Comparison of ENCODE assay signal across 11 cellular contexts in the genomic region with DNA sequence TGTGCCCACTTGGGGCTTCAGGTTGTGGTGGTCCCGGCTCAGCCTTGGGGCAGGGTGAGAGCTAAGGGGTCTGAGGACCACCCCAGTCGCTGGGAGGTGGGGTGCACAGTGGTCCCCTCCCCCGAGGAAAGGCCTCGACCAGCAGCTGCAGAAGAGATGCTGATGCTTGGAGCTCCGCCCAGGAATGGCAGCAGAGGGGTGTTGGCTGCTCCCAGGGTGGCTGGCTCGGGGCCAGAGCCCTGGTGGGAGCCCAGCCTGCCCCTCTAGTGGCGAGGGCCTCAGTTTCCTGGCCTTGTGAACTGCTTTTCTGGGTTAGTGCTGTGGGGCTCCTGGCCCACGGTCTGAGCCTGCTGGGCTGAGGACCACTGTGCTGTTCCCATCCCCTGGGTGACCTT. TPM values are rescaled to one million over a fixed set of nuclear protein-coding genes. Genes with fewer than 3 reads are reported as not detected.
DNase-seq lines count a peak whose midpoint lies in the region; ATAC-seq and TF ChIP-seq lines count a peak whose summit lies in the region.
"Had no signal": no experiment of that assay in that cellular context is flagged by ENCODE, and none has a peak within 500 bp of the region (broad histone marks: within the 10 kb centered on the region; RNA-seq: fewer than 3 reads in every experiment).

No MANE protein-coding gene starts in this region.

- H3K4me1 ChIP-seq in breast epithelium = no peaks in the 10 kb centered on the region
- peaks cover 0 to 13% of the 10 kb centered on the region in 2 donors for H3K4me1 ChIP-seq in lung (ENCODE audit: control insufficient read depth in 2 of 2, insufficient read depth in 2 of 2, low read length in 2 of 2)
- H3K4me1 ChIP-seq in uterus = peaks cover 0 to 7% of the 10 kb centered on the region in 2 donors

- CTCF ChIA-PET in MCF 10A (lab: Yijun Ruan, JAX) = interaction anchor here (0.6 to 0.8 kb wide), 2 partner anchors 12 to 14 kb away, joined by 3 read pairs; no protein-coding TSS in a partner anchor

- TF ChIP-seq POLR2A in breast epithelium (IDR thresholded peaks at IDR 0.05) (no peak), uterus (IDR thresholded peaks at IDR 0.05) (no peak)

- no peaks in the 10 kb centered on the region for H3K36me3 ChIP-seq in breast epithelium
- H3K36me3 ChIP-seq in lung (ENCODE audit: control insufficient read depth in 2 of 2, insufficient read depth in 2 of 2, low read length in 2 of 2) = no peaks in the 10 kb centered on the region
- no peaks in the 10 kb centered on the region for H3K36me3 ChIP-seq in uterus

- 27 to 35% methylated on average over 8 of the region's 8 CpGs for WGBS in lung, 2 donors

- H3K27me3 Mint-ChIP-seq in MCF 10A (ENCODE audit: insufficient read depth, unreplicated experiment) = peaks cover 10% of the 10 kb centered on the region

- no peak overlapping the region for H3K4me3 Mint-ChIP-seq in MCF 10A (ENCODE audit: unreplicated experiment)

- no peaks in the 10 kb centered on the region for H3K9me3 Mint-ChIP-seq in MCF 10A (ENCODE audit: unreplicated experiment)

- no peak overlapping the region for H3K27ac Mint-ChIP-seq in MCF 10A (ENCODE audit: low read depth, unreplicated experiment)

- DNase-seq in breast epithelium (ENCODE audit: low spot score in 2 of 2) (no peak), MCF 10A (ENCODE audit: unreplicated experiment) (no peak), astrocyte of the cerebellum (ENCODE audit: low read depth) (no peak), lung (ENCODE audit: low spot score) (no peak), uterus (no peak), HK-2 (ENCODE audit: unreplicated experiment) (no peak), NAMALWA (ENCODE audit: low spot score) (no peak)
- DNase-seq: activated CD4-positive, alpha-beta T cell treated with anti-CD3 and anti-CD28 coated beads, Interleukin-2, amount 50 U/mL, for 1 hour; NCI-H226 had no signal

- H3K36me3 Mint-ChIP-seq in MCF 10A (ENCODE audit: insufficient read depth, unreplicated experiment) = no peaks in the 10 kb centered on the region

- H3K9me3 ChIP-seq in breast epithelium = no peaks in the 10 kb centered on the region
- H3K9me3 ChIP-seq in lung (ENCODE audit: control insufficient read depth in 2 of 2, insufficient read depth in 1 of 2, low read length in 1 of 2) = no peaks in the 10 kb centered on the region
- H3K9me3 ChIP-seq in uterus = no peaks in the 10 kb centered on the region

- no TSS peak for BruUV-seq in MCF 10A (replicated peaks; lab: Mats Ljungman, UMichigan)

- intact Hi-C loops in breast epithelium (cut with DNase I; ENCODE audit: low total_unique reads) (no loop called here), MCF 10A (cut with micrococcal nuclease) (no loop called here), uterus (cut with DNase I; ENCODE audit: low total_unique reads) (no loop called here)

- no peak for TF ChIP-seq CTCF in breast epithelium (IDR thresholded peaks at IDR 0.05)
- no peak for TF ChIP-seq CTCF in MCF 10A (IDR thresholded peaks at IDR 0.05; ENCODE audit: unreplicated experiment)
- TF ChIP-seq CTCF in astrocyte of the cerebellum (IDR thresholded peaks at IDR 0.05; ENCODE audit: low read depth, low read length, missing control alignments) = no peak
- TF ChIP-seq CTCF in lung (IDR thresholded peaks at IDR 0.05; ENCODE audit: control extremely low read depth, extremely low read depth) = no peak
- TF ChIP-seq CTCF in uterus (IDR thresholded peaks at IDR 0.05) = no peak

- no peaks in the 10 kb centered on the region for H3K4me1 Mint-ChIP-seq in MCF 10A (ENCODE audit: insufficient read depth, unreplicated experiment)

- ATAC-seq in lung (ENCODE audit: insufficient read depth, low FRiP score) = no peak
- ATAC-seq in HG03457 (IDR thresholded peaks at IDR 0.05; ENCODE audit: unreplicated experiment) = no peak

- in situ Hi-C loops in astrocyte of the cerebellum (cut with HindIII; ENCODE audit: low sequenced_read_pairs) = loop anchor here (5.0 kb wide), 1 partner anchor 54 kb away; no protein-coding TSS in a partner anchor

- H3K27me3 ChIP-seq in breast epithelium (no peaks in the 10 kb centered on the region), lung (ENCODE audit: control insufficient read depth, insufficient read depth) (no peaks in the 10 kb centered on the region), uterus (no peaks in the 10 kb centered on the region)

- POLR2A ChIA-PET in MCF 10A (lab: Yijun Ruan, JAX) = interaction anchor here (1.0 to 1.4 kb wide), 2 partner anchors 9 to 13 kb away, joined by 3 to 4 read pairs; no protein-coding TSS in a partner anchor

- H3K27ac ChIP-seq in breast epithelium (peak overlapping the region in 1 of 2 donors; percentile 7), lung (ENCODE audit: low read depth in 1 of 2, low read length in 1 of 2) (peak overlapping the region; percentile 71 to 77), uterus (peak overlapping the region; percentile 64 to 66)

- H3K4me3 ChIP-seq in breast epithelium = peak overlapping the region in 2 of 3 donors; percentile 65 to 78
- peak overlapping the region; percentile 47 for H3K4me3 ChIP-seq in astrocyte of the cerebellum (ENCODE audit: low read depth, low read length)
- H3K4me3 ChIP-seq in lung = no peak overlapping the region
- H3K4me3 ChIP-seq in uterus = peak overlapping the region in 1 of 2 donors; percentile 36

RNA-seq across cellular contexts. Expression of a gene that starts 1.2 kb away (rescaled TPM):
- 1 to 10 TPM; 4.8 to 8.2 (median 5.6) TPM for total RNA-seq in breast epithelium
- not detected in 2 replicates for total RNA-seq in MCF 10A (2022)
- total RNA-seq in lung = 10 to 100 TPM; 14.5 to 26.7 TPM
- polyA plus RNA-seq in lung = 10 to 100 TPM; 12.5 to 13.3 TPM
- 10 to 100 TPM in 3 of 4 donors, 1 to 10 TPM in 1; 3.2 to 26.3 (median 21.0) TPM for total RNA-seq in uterus

RNA-seq across cellular contexts. Expression of a gene that starts 26.3 kb away (rescaled TPM):
- total RNA-seq in breast epithelium (100 to 1,000 TPM; 106 to 551 (median 110) TPM), MCF 10A (2022) (30.4 and 33.3 TPM in 2 replicates), lung (100 to 1,000 TPM in 1 of 2 donors, 10 to 100 TPM in 1; 81.7 to 184 TPM), uterus (10 to 100 TPM; 22.7 to 45.1 (median 38.6) TPM)
- polyA plus RNA-seq in lung = 100 to 1,000 TPM; 169 to 277 TPM

RNA-seq across cellular contexts. Expression of a gene that starts 29.2 kb away (rescaled TPM):
- 1 to 10 TPM in 2 of 3 donors, under 1 TPM in 1; 0.73 to 6.9 (median 6.7) TPM for total RNA-seq in breast epithelium
- not detected in 2 replicates for total RNA-seq in MCF 10A (2022)
- total RNA-seq in lung = 1 to 10 TPM in 1 of 2 donors, not detected in 1; 4.7 TPM
- polyA plus RNA-seq in lung = 1 to 10 TPM in 1 of 2 donors, under 1 TPM in 1; 0.72 to 6.4 TPM
- 10 to 100 TPM in 3 of 4 donors, under 1 TPM in 1; 0.55 to 81.4 (median 20.4) TPM for total RNA-seq in uterus

RNA-seq across cellular contexts. Expression of a gene that starts 34.8 kb away (rescaled TPM):
- 10 to 100 TPM in 1 of 3 donors, 1 to 10 TPM in 2; 4.1 to 12.2 (median 9.5) TPM for total RNA-seq in breast epithelium
- not detected in 2 replicates for total RNA-seq in MCF 10A (2022)
- total RNA-seq in lung = 1 to 10 TPM in 1 of 2 donors, not detected in 1; 8.6 TPM
- 10 to 100 TPM in 1 of 2 donors, 1 to 10 TPM in 1; 1.4 to 12.3 TPM for polyA plus RNA-seq in lung
- 100 to 1,000 TPM in 2 of 4 donors, 10 to 100 TPM in 1, 1 to 10 TPM in 1; 1.2 to 164 (median 89.7) TPM for total RNA-seq in uterus
- total RNA-seq: dermis microvascular lymphatic vessel endothelial cell had no signal

RNA-seq across cellular contexts. Expression of a gene that starts 44.5 kb away (rescaled TPM):
- total RNA-seq in breast epithelium (not detected), MCF 10A (2022) (not detected in 2 replicates), lung (under 1 TPM in 1 of 2 donors, not detected in 1; 0.11 TPM), uterus (under 1 TPM in 1 of 4 donors, not detected in 3; 0.27 TPM)
- polyA plus RNA-seq in lung = not detected
- total RNA-seq: dermis microvascular lymphatic vessel endothelial cell had no signal
